In the genomic region with DNA sequence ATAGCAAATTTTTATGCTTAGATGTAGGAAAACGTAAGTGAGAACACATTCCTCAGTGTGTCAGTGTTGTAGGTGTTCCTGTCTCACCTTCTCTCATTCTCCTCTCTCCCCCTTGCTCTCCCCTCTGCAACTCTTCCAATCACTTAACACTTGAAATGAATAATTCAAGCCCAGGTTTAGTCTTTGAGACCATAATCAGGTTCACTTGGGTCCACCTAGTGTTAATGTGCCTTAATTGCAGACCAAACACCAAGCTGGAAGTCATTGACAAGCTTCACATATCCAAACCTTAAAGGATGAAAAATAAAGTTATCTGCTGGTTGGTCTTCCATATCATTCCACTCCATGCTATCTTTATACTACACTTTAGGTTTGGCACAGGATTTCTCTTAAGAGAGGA, we compare ENCODE assay signal across 8 cellular contexts. TPM values are rescaled to one million over a fixed set of nuclear protein-coding genes. Genes with fewer than 3 reads are reported as not detected.
DNase-seq lines count a peak whose midpoint lies in the region; ATAC-seq and TF ChIP-seq lines count a peak whose summit lies in the region.

No MANE protein-coding gene starts in this region.

- H3K4me3 ChIP-seq in WERI-Rb-1 (ENCODE audit: low read depth, low read length) (no peak overlapping the region), right lobe of liver (no peak overlapping the region)

- no peaks in the 10 kb centered on the region for H3K4me1 ChIP-seq in right lobe of liver

- H3K36me3 ChIP-seq in WERI-Rb-1 (peaks cover 4% of the 10 kb centered on the region), right lobe of liver (no peaks in the 10 kb centered on the region)

- TF ChIP-seq CTCF in GM12874 (IDR thresholded peaks at IDR 0.05; ENCODE audit: insufficient read depth, low read depth, low read length) (peak; percentile 58; the same call in 1 of the 2 replicates), WERI-Rb-1 (IDR thresholded peaks at IDR 0.05; ENCODE audit: low read depth, low read length) (peak; percentile 48), right lobe of liver (IDR thresholded peaks at IDR 0.05) (peak; percentile 22 to 44 (median 32))

- WGBS in right lobe of liver (ENCODE audit: insufficient coverage, low coverage, low lambda C conversion rate, missing lambda C conversion rate): 95% methylated on average over 1 of the region's 1 CpG

- no peaks in the 10 kb centered on the region for H3K9me3 ChIP-seq in WERI-Rb-1 (ENCODE audit: severe bottlenecking)
- H3K9me3 ChIP-seq in right lobe of liver: no peaks in the 10 kb centered on the region

- DNase-seq in WERI-Rb-1: peak; percentile 30
- DNase-seq in right lobe of liver: no peak
- DNase-seq in NCI-H2081 treated with DMSO at 0.1 percent for 48 hours (lab: John Stamatoyannopoulos, UW): no peak
- DNase-seq in occipital lobe (lab: John Stamatoyannopoulos, UW): no peak

- ATAC-seq in HG03175 (IDR thresholded peaks at IDR 0.05; ENCODE audit: unreplicated experiment) (peak; percentile 70), right lobe of liver (peak in 3 of 4 donors; percentile 22 to 51 (median 50)), HG03135 (IDR thresholded peaks at IDR 0.05; ENCODE audit: unreplicated experiment) (no peak), GM19397 (IDR thresholded peaks at IDR 0.05; ENCODE audit: unreplicated experiment) (no peak)

- H3K27ac ChIP-seq in WERI-Rb-1: no peak overlapping the region
- H3K27ac ChIP-seq in right lobe of liver: no peak overlapping the region

- TF ChIP-seq POLR2A in right lobe of liver (IDR thresholded peaks at IDR 0.05): no peak

- intact Hi-C loops in right lobe of liver (cut with DNase I): no loop called here

- no peaks in the 10 kb centered on the region for H3K27me3 ChIP-seq in WERI-Rb-1 (ENCODE audit: insufficient read depth, low read depth, severe bottlenecking)
- no peaks in the 10 kb centered on the region for H3K27me3 ChIP-seq in right lobe of liver

RNA-seq across cellular contexts. Expression of a gene that starts 37.0 kb away (rescaled TPM):
- 10 to 100 TPM in 1 of 6 experiments, 1 to 10 TPM in 5; 2.2 to 14.8 (median 3.7) TPM for total RNA-seq in right lobe of liver
- total RNA-seq in occipital lobe: 25.7 TPM

RNA-seq across cellular contexts. Expression of a gene that starts 37.1 kb away (rescaled TPM):
- total RNA-seq in right lobe of liver (10 to 100 TPM; 20.4 to 29.1 (median 24.8) TPM), occipital lobe (60.5 TPM)

Comparison
In these comparisons a context has a peak if more than half of its experiments do, and no peak if none do; other contexts are left out.
1. ATAC-seq: peak in HG03175 (single experiment) and right lobe of liver (3 of 4); none in HG03135 (single experiment) and GM19397 (single experiment).
2. Peak in every context shown above with its lines, with median percentiles within 50 percentile points of each other: CTCF ChIP-seq.